Comparison of ENCODE assay signal across 25 cellular contexts in genomic region chr3:102662223-102662622, GRCh38.
"Had no signal": no experiment of that assay in that cellular context is flagged by ENCODE, and none has a peak within 500 bp of the region (broad histone marks: within the 10 kb centered on the region; RNA-seq: fewer than 3 reads in every experiment).

No MANE protein-coding gene starts in this region.

- H3K4me1 ChIP-seq: Peyer's patch, SJCRH30 had no signal

- H3K9ac ChIP-seq: SK-N-SH had no signal

- DNase-seq: activated CD4-positive, alpha-beta T cell treated with anti-CD3 and anti-CD28 coated beads for 48 hours; activated CD4-positive, alpha-beta T cell treated with anti-CD3 and anti-CD28 coated beads, Interleukin-2, amount 50 U/mL, for 4 hours; activated CD4-positive, CD25-positive, alpha-beta regulatory T cell treated with anti-CD3 and anti-CD28 coated beads, Interleukin-2, amount 50 U/mL, for 72 hours; activated CD8-positive, alpha-beta T cell treated with anti-CD3 and anti-CD28 coated beads, Interleukin-2, amount 10 ng/mL, durations not matched to agents 7 days and 5 days; activated effector memory CD4-positive, alpha-beta T cell treated with Interleukin-2 at 50 U/mL for 16 hours; activated naive CD4-positive, alpha-beta T cell; activated T-cell treated with anti-CD3 and anti-CD28 coated beads, Interleukin-2, amount 50 U/mL, for 24 hours; aorta; central memory CD4-positive, alpha-beta T cell; IMR-90; KG1; NCI-H1048; NCI-H187; NCI-H2107; NCI-H2171 treated with DMSO at 0.1 percent for 48 hours; NCI-H226; NCI-H510A treated with DMSO at 0.1 percent for 48 hours; NCI-H82; Peyer's patch; Right ventricle myocardium superior; SJCRH30; SK-N-SH had no signal

- H3K9me3 ChIP-seq: Peyer's patch, SJCRH30, SK-N-SH had no signal

- H3K4me2 ChIP-seq: SK-N-SH had no signal

- ATAC-seq: activated CD8-positive, alpha-beta T cell treated with anti-CD3 and anti-CD28 coated beads, Interleukin-2, amount 10 ng/mL, durations not matched to agents 7 days and 5 days; WTC11 had no signal

- H3K27me3 ChIP-seq: Peyer's patch, SJCRH30 had no signal

- H3K4me3 ChIP-seq: Peyer's patch, SJCRH30 had no signal

- H3K36me3 ChIP-seq: Peyer's patch, SJCRH30 had no signal

- H3K27ac ChIP-seq: Peyer's patch, RWPE1, SJCRH30 had no signal

- FAIRE-seq: bronchial epithelial cell had no signal
